In genomic region chr11:13169709-13170108, GRCh38 we compare ENCODE assay signal across 12 cellular contexts.
A peak's percentile ranks its signal among the peaks of the same experiment; 100 is the strongest.
DNase-seq lines count a peak whose midpoint lies in the region; ATAC-seq, FAIRE-seq and TF ChIP-seq lines count a peak whose summit lies in the region.
"Had no signal": no experiment of that assay in that cellular context is flagged by ENCODE, and none has a peak within 500 bp of the region (broad histone marks: within the 10 kb centered on the region; RNA-seq: fewer than 3 reads in every experiment).

No MANE protein-coding gene starts in this region.

- no peaks in the 10 kb centered on the region for H3K36me3 ChIP-seq in right lobe of liver
- H3K36me3 ChIP-seq: spleen had no signal

- no peaks in the 10 kb centered on the region for H3K27me3 ChIP-seq in right lobe of liver

- POLR2A ChIA-PET in A549 (lab: Yijun Ruan, JAX) = no interaction called here

- TF ChIP-seq RAD21 in A549 (conservative IDR thresholded peaks at IDR 0.05 in 1 of 2, IDR thresholded peaks at IDR 0.05 in 1 of 2) = no peak

- CTCF ChIA-PET in A549 (lab: Yijun Ruan, JAX) = interaction anchor here (1.0 to 2.6 kb wide), 6 partner anchors 9 to 206 kb away, joined by 3 to 16 read pairs (median 5); no protein-coding TSS in a partner anchor

- no peak for TF ChIP-seq EP300 in A549 (IDR thresholded peaks at IDR 0.05)

- H3K9me3 ChIP-seq in A549 (no peaks in the 10 kb centered on the region), right lobe of liver (no peaks in the 10 kb centered on the region)
- H3K9me3 ChIP-seq: spleen had no signal

- DNase-seq in A549 (ENCODE audit: low read depth in 1 of 2, low spot score in 1 of 2) (peak in 1 of 2 experiments; percentile 58), H4 (ENCODE audit: low spot score) (peak; percentile 93), fibroblast of villous mesenchyme (ENCODE audit: low read depth) (peak; percentile 73), MV-4-11 (lab: John Stamatoyannopoulos, UW) (no peak), right lobe of liver (no peak), iPS-NIHi7 (ENCODE audit: extremely low spot score) (no peak)
- DNase-seq in activated CD4-positive, alpha-beta T cell treated with anti-CD3 and anti-CD28 coated beads for 4 hours = no peak
- DNase-seq: activated T-cell treated with anti-CD3 and anti-CD28 coated beads, Interleukin-2, amount 50 U/mL, for 4 hours; MM.1S; spleen had no signal

- ATAC-seq in A549 (peak; percentile 48 to 72; a peak in 5 of 6 replicates), SK-N-SH treated with all-trans-retinoic acid at 6 μM for 48 hours (peak; percentile 85), right lobe of liver (no peak)
- ATAC-seq: activated T-cell treated with anti-CD3 and anti-CD28 coated beads, Interleukin-2, amount 50 U/mL, for 4 hours had no signal

- no peak for FAIRE-seq in A549 (lab: Jason Lieb, UNC)

- H3K4me3 ChIP-seq in A549 (no peak overlapping the region), fibroblast of villous mesenchyme (ENCODE audit: low read depth, low read length) (no peak overlapping the region), right lobe of liver (no peak overlapping the region)
- H3K4me3 ChIP-seq: spleen had no signal

- H3K4me1 ChIP-seq in A549 = peaks cover 26% of the 10 kb centered on the region
- no peaks in the 10 kb centered on the region for H3K4me1 ChIP-seq in right lobe of liver
- H3K4me1 ChIP-seq: spleen had no signal

- peak overlapping the region; percentile 42 for H3K4me2 ChIP-seq in A549

- 3% methylated on average over 2 of the region's 2 CpGs for WGBS in A549 (ENCODE audit: missing lambda C conversion rate)
- 80% methylated on average over 1 of the region's 2 CpGs for WGBS in right lobe of liver (ENCODE audit: insufficient coverage, low coverage, low lambda C conversion rate, missing lambda C conversion rate)

- intact Hi-C loops in right lobe of liver (cut with DNase I) = no loop called here

- no peak for TF ChIP-seq CTCF in A549 (IDR thresholded peaks at IDR 0.05)
- TF ChIP-seq CTCF in fibroblast of villous mesenchyme (IDR thresholded peaks at IDR 0.05; ENCODE audit: insufficient read depth, low read depth, low read length) = no peak
- TF ChIP-seq CTCF in right lobe of liver (IDR thresholded peaks at IDR 0.05) = no peak

- peak overlapping the region in 1 of 2 experiments; percentile 44; a peak in 4 of 6 replicates for H3K27ac ChIP-seq in A549
- H3K27ac ChIP-seq in right lobe of liver = no peak overlapping the region
- H3K27ac ChIP-seq: C4-2B, spleen had no signal

- no peak for TF ChIP-seq POLR2A in A549 (IDR thresholded peaks at IDR 0.05; ENCODE audit: low read length)
- no peak for TF ChIP-seq POLR2A in right lobe of liver (IDR thresholded peaks at IDR 0.05)

TF ChIP-seq in A549, 52 proteins besides CTCF, POLR2A, EP300 and RAD21:
- TF ChIP-seq RFX5 (IDR thresholded peaks at IDR 0.05) (no peak), KDM5A (IDR thresholded peaks at IDR 0.05) (no peak), MAX (IDR thresholded peaks at IDR 0.05) (no peak), REST (IDR thresholded peaks at IDR 0.05) (no peak), MAFK (IDR thresholded peaks at IDR 0.05; ENCODE audit: partially characterized antibody) (no peak), ZNF302 (CRISPR knock-in tag; IDR thresholded peaks at IDR 0.05) (no peak), FOSL2 (IDR thresholded peaks at IDR 0.05) (no peak), FOSL2 (CRISPR knock-in tag; IDR thresholded peaks at IDR 0.05) (peak; percentile 24; the same call in 1 of the 2 replicates), ZC3H11A (IDR thresholded peaks at IDR 0.05) (no peak)
TF ChIP-seq in A549: peak in this region for 1.

TF ChIP-seq in SK-N-SH treated with all-trans-retinoic acid at 6 μM for 48 hours, 23 proteins besides CTCF, POLR2A, EP300 and RAD21:
- no peak for TF ChIP-seq BACH2 (CRISPR knock-in tag; IDR thresholded peaks at IDR 0.05; ENCODE audit: borderline replicate concordance)
- TF ChIP-seq TOX (CRISPR knock-in tag; IDR thresholded peaks at IDR 0.05; ENCODE audit: borderline replicate concordance) = no peak
- TF ChIP-seq CSDC2 (CRISPR knock-in tag; IDR thresholded peaks at IDR 0.05) = no peak
- no peak for TF ChIP-seq ZC3H10 (CRISPR knock-in tag; IDR thresholded peaks at IDR 0.05)
- TF ChIP-seq POU6F1 (CRISPR knock-in tag; IDR thresholded peaks at IDR 0.05; ENCODE audit: borderline replicate concordance, low read depth) = no peak
- no peak for TF ChIP-seq OSR1 (CRISPR knock-in tag; IDR thresholded peaks at IDR 0.05)
- no peak for TF ChIP-seq ZNF8 (CRISPR knock-in tag; IDR thresholded peaks at IDR 0.05)
- 0 out of 2 replicates have a peak, but pooled peaks have one; percentile 41 for TF ChIP-seq ZFP3 (CRISPR knock-in tag; IDR thresholded peaks at IDR 0.05)
TF ChIP-seq in SK-N-SH treated with all-trans-retinoic acid at 6 μM for 48 hours: peak in this region for 1.

Comparison
In these comparisons a context has a peak if more than half of its experiments do, and no peak if none do; other contexts are left out.
1. ATAC-seq: peak in A549 (2 of 2) and SK-N-SH treated with all-trans-retinoic acid at 6 μM for 48 hours (single experiment); none in right lobe of liver (0 of 4).
2. DNase-seq: peak in H4 (single experiment) and fibroblast of villous mesenchyme (single experiment); none in MV-4-11 (single experiment), activated CD4-positive, alpha-beta T cell treated with anti-CD3 and anti-CD28 coated beads for 4 hours (0 of 2), right lobe of liver (0 of 3) and iPS-NIHi7 (single experiment).